Comparison of ENCODE assay signal across 17 cellular contexts in the genomic region with DNA sequence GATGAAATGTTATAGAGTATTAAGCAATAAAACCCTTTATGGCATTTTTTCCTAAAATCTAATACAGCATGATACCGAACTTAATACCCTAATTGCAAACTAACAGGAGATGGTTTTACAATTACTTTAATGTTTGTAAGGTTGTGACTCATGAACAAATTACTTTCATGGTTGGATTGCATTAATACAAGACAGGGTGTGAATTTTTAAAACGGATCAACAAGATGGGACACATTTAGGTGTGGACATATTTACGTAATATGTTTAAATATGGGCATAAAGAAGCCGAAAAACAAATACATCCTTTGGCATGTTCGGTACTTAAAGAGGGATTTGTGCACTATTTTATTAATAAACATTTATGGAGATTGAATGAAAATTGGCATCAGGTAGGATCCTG.
A peak's percentile ranks its signal among the peaks of the same experiment; 100 is the strongest.
DNase-seq lines count a peak whose midpoint lies in the region; ATAC-seq and TF ChIP-seq lines count a peak whose summit lies in the region.
"Had no signal": no experiment of that assay in that cellular context is flagged by ENCODE, and none has a peak within 500 bp of the region (broad histone marks: within the 10 kb centered on the region; RNA-seq: fewer than 3 reads in every experiment).

No MANE protein-coding gene starts in this region.

- peaks cover 27% of the 10 kb centered on the region for H3K4me1 Mint-ChIP-seq in MCF 10A (ENCODE audit: insufficient read depth, unreplicated experiment)
- H3K4me1 Mint-ChIP-seq: B cell had no signal

- H4K20me1 ChIP-seq in mammary epithelial cell (ENCODE audit: insufficient read depth, low read length) = no peaks in the 10 kb centered on the region
- H4K20me1 ChIP-seq: BLaER1 treated with 17β-estradiol and CSF1 and Interleukin-3, amounts not matched to agents 10 nM and 100 nM had no signal

- in situ Hi-C loops in mammary epithelial cell (cut with MboI; ENCODE audit: low sequenced_read_pairs in 2 of 2) = no loop called here

- peak overlapping the region; percentile 20 for H3K27ac Mint-ChIP-seq in MCF 10A (ENCODE audit: low read depth, unreplicated experiment)
- H3K27ac Mint-ChIP-seq: B cell; CD4-positive, alpha-beta T cell; CD8-positive, alpha-beta T cell had no signal

- no peak overlapping the region for H3K4me3 Mint-ChIP-seq in MCF 10A (ENCODE audit: unreplicated experiment)
- H3K4me3 Mint-ChIP-seq: B cell; CD4-positive, alpha-beta T cell; CD8-positive, alpha-beta T cell had no signal

- no peaks in the 10 kb centered on the region for H3K36me3 ChIP-seq in mammary epithelial cell (ENCODE audit: insufficient read depth, low read length)
- H3K36me3 ChIP-seq: BLaER1 treated with 17β-estradiol and CSF1 and Interleukin-3, amounts not matched to agents 10 nM and 100 nM had no signal

- H3K4me1 ChIP-seq in mammary epithelial cell (ENCODE audit: insufficient read depth, low read length) = no peaks in the 10 kb centered on the region
- H3K4me1 ChIP-seq: A549, Caco-2 had no signal

- CTCF ChIA-PET in MCF 10A (lab: Yijun Ruan, JAX) = interaction anchor here (0.9 kb wide), 1 partner anchor 30 kb away, joined by 4 read pairs; no protein-coding TSS in a partner anchor
- CTCF ChIA-PET in mammary epithelial cell (lab: Charles Lee; ENCODE audit: low non-redundant PET) = no interaction called here

- intact Hi-C loops in MCF 10A (cut with micrococcal nuclease) = no loop called here
- intact Hi-C loops in mammary epithelial cell (cut with micrococcal nuclease) = no loop called here

- H3K27me3 Mint-ChIP-seq in MCF 10A (ENCODE audit: insufficient read depth, unreplicated experiment) = no peaks in the 10 kb centered on the region
- H3K27me3 Mint-ChIP-seq: B cell; CD4-positive, alpha-beta T cell had no signal

- no peak overlapping the region for H3K27ac ChIP-seq in mammary epithelial cell (ENCODE audit: insufficient read depth, low read depth, low read length)
- H3K27ac ChIP-seq: 22Rv1; A549; BLaER1 treated with 17β-estradiol and CSF1 and Interleukin-3, amounts not matched to agents 10 nM and 100 nM; C4-2B had no signal

- H3K4me3 ChIP-seq in mammary epithelial cell (replicated peaks in 1 of 3; ENCODE audit: insufficient read depth in 1 of 3, low read depth in 2 of 3, low read length in 3 of 3) = no peak overlapping the region
- H3K4me3 ChIP-seq in epithelial cell of esophagus (ENCODE audit: low read length) = no peak overlapping the region
- H3K4me3 ChIP-seq: A549; BLaER1 treated with 17β-estradiol and CSF1 and Interleukin-3, amounts not matched to agents 10 nM and 100 nM had no signal

- BruUV-seq in MCF 10A (replicated peaks; lab: Mats Ljungman, UMichigan) = no TSS peak
- BruUV-seq in mammary epithelial cell (replicated peaks; lab: Mats Ljungman, UMichigan) = no TSS peak

- H3K27me3 ChIP-seq in mammary epithelial cell (ENCODE audit: insufficient read depth, low read length) = peaks cover 1% of the 10 kb centered on the region
- H3K27me3 ChIP-seq: BLaER1 treated with 17β-estradiol and CSF1 and Interleukin-3, amounts not matched to agents 10 nM and 100 nM had no signal

- ATAC-seq in omental fat pad (ENCODE audit: low FRiP score) = no peak
- ATAC-seq: A549; CD8-positive, alpha-beta T cell had no signal

- H3K36me3 Mint-ChIP-seq in MCF 10A (ENCODE audit: insufficient read depth, unreplicated experiment) = no peaks in the 10 kb centered on the region
- H3K36me3 Mint-ChIP-seq: CD8-positive, alpha-beta T cell had no signal

- H3K4me2 ChIP-seq in mammary epithelial cell (ENCODE audit: insufficient read depth, low read depth, low read length) = no peak overlapping the region
- H3K4me2 ChIP-seq: A549; BLaER1 treated with 17β-estradiol and CSF1 and Interleukin-3, amounts not matched to agents 10 nM and 100 nM had no signal

- dilution Hi-C loops in mammary epithelial cell (cut with HindIII; ENCODE audit: low sequenced_read_pairs) = no loop called here

- H3K9me3 Mint-ChIP-seq in MCF 10A (ENCODE audit: unreplicated experiment) = no peaks in the 10 kb centered on the region

- TF ChIP-seq CTCF in MCF 10A (IDR thresholded peaks at IDR 0.05; ENCODE audit: unreplicated experiment) (no peak), mammary epithelial cell (conservative IDR thresholded peaks at IDR 0.05 in 1 of 2, IDR thresholded peaks at IDR 0.05 in 1 of 2; ENCODE audit: extremely low read depth in 1 of 2, insufficient read depth in 1 of 2, low read depth in 1 of 2, low read length in 2 of 2) (no peak), epithelial cell of esophagus (IDR thresholded peaks at IDR 0.05; ENCODE audit: insufficient read depth, low read depth, low read length, missing control alignments) (no peak), omental fat pad (IDR thresholded peaks at IDR 0.05) (no peak)

- no peak overlapping the region for H3K9ac ChIP-seq in mammary epithelial cell (ENCODE audit: insufficient read depth, low read length)
- H3K9ac ChIP-seq: BLaER1 treated with 17β-estradiol and CSF1 and Interleukin-3, amounts not matched to agents 10 nM and 100 nM had no signal

- H2AFZ ChIP-seq in mammary epithelial cell (ENCODE audit: low read depth, low read length) = no peak overlapping the region

- DNase-seq in MCF 10A (ENCODE audit: unreplicated experiment) = peak; percentile 16
- no peak for DNase-seq in mammary epithelial cell
- DNase-seq in epithelial cell of esophagus (ENCODE audit: low read depth) = peak; percentile 74
- no peak for DNase-seq in omental fat pad (ENCODE audit: low spot score)
- DNase-seq in superior temporal gyrus (ENCODE audit: extremely low spot score) = no peak
- DNase-seq: AML-193; Caco-2; Calu3; CD4-positive, alpha-beta T cell; CD8-positive, alpha-beta T cell; DMS79 treated with DMSO at 0.1 percent for 48 hours; GF-D8 had no signal

- H3K79me2 ChIP-seq in mammary epithelial cell (ENCODE audit: insufficient read depth, low read length) = no peaks in the 10 kb centered on the region

- WGBS in mammary epithelial cell (ENCODE audit: low coverage, missing lambda C conversion rate) = 71% methylated on average over 5 of the region's 5 CpGs

- H3K9me3 ChIP-seq in mammary epithelial cell (replicated peaks; ENCODE audit: insufficient read depth, low read length) = no peaks in the 10 kb centered on the region
- H3K9me3 ChIP-seq: A549, Caco-2 had no signal

- POLR2A ChIA-PET in MCF 10A (lab: Yijun Ruan, JAX) = interaction anchor here (0.6 to 1.8 kb wide), 3 partner anchors 23 to 168 kb away, joined by 3 to 5 read pairs (median 5); partner anchors contain the start of gene SPRY2

Comparison
In these comparisons a context has a peak if more than half of its experiments do, and no peak if none do; other contexts are left out.
1. DNase-seq: peak in MCF 10A (single experiment) and epithelial cell of esophagus (single experiment); none in mammary epithelial cell (single experiment), omental fat pad (single experiment) and superior temporal gyrus (single experiment).